16 cellular contexts compared by ENCODE assay signal in the genomic region with DNA sequence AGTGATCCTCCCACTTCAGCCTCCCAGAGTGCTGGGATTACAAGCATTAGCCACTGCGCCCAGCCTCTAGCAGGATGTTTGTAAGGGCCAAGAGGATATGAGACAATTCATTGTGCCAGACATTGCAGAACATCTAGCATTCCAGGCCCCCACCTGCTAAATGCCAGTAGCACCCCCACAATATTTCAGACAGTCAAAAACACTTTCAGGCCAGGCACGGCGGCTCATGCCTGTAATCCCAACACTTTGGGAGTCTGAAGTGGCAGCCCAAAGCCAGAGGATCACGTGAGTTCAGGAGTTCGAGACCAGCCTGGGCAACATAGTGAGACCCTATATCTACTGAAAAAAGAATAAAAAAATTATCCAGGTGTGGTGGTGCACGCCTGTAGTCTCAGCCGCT. TPM values are rescaled to one million over a fixed set of nuclear protein-coding genes. Genes with fewer than 3 reads are reported as not detected.
A peak's percentile ranks its signal among the peaks of the same experiment; 100 is the strongest.
DNase-seq lines count a peak whose midpoint lies in the region; ATAC-seq and TF ChIP-seq lines count a peak whose summit lies in the region.
"Had no signal": no experiment of that assay in that cellular context is flagged by ENCODE, and none has a peak within 500 bp of the region (broad histone marks: within the 10 kb centered on the region; RNA-seq: fewer than 3 reads in every experiment).

No MANE protein-coding gene starts in this region.

- H3K27ac Mint-ChIP-seq in type B pancreatic cell: no peak overlapping the region

- no peak for TF ChIP-seq CTCF in type B pancreatic cell (conservative IDR thresholded peaks at IDR 0.05)

- H3K27me3 Mint-ChIP-seq in type B pancreatic cell: no peaks in the 10 kb centered on the region
- H3K27me3 Mint-ChIP-seq: CD4-positive, alpha-beta memory T cell had no signal

- H3K36me3 Mint-ChIP-seq in type B pancreatic cell: peaks cover 9% of the 10 kb centered on the region

- ATAC-seq in left lobe of liver: no peak
- no peak for ATAC-seq in HG03175 (IDR thresholded peaks at IDR 0.05; ENCODE audit: unreplicated experiment)
- ATAC-seq: A549 had no signal

- no peaks in the 10 kb centered on the region for H3K4me1 Mint-ChIP-seq in type B pancreatic cell (ENCODE audit: unreplicated experiment)
- H3K4me1 Mint-ChIP-seq: CD14-positive monocyte had no signal

- peak; percentile 46 for DNase-seq in activated CD8-positive, alpha-beta memory T cell treated with anti-CD3 and anti-CD28 coated beads for 24 hours
- no peak for DNase-seq in activated CD8-positive, alpha-beta memory T cell treated with anti-CD3 and anti-CD28 coated beads, Interleukin-2, amount 50 U/mL, for 4 hours
- DNase-seq in left lobe of liver (ENCODE audit: low spot score) (peak; percentile 14), type B pancreatic cell (ENCODE audit: extremely low spot score, unreplicated experiment) (peak; percentile 10), UCSD-AML1 (lab: John Stamatoyannopoulos, UW; ENCODE audit: unreplicated experiment) (no peak)
- no peak for DNase-seq in stimulated activated naive CD4-positive, alpha-beta T cell treated with Interleukin-2 at 50 U/mL for 16 hours (lab: John Stamatoyannopoulos, UW)
- DNase-seq: AML-193; CD4-positive, alpha-beta memory T cell; DMS153; DMS79; GDM1; GOT3; H7 had no signal

- no peak overlapping the region for H3K4me3 Mint-ChIP-seq in type B pancreatic cell
- H3K4me3 Mint-ChIP-seq: CD14-positive monocyte; CD4-positive, alpha-beta memory T cell had no signal

- no peaks in the 10 kb centered on the region for H3K9me3 Mint-ChIP-seq in type B pancreatic cell
- H3K9me3 Mint-ChIP-seq: CD14-positive monocyte; CD4-positive, alpha-beta memory T cell had no signal

RNA-seq across cellular contexts. Expression of a gene that starts 12.9 kb away (rescaled TPM):
- 16.6 TPM for total RNA-seq in left lobe of liver
- total RNA-seq in type B pancreatic cell (ENCODE audit: low replicate concordance): 50.0 and 51.7 TPM in 2 replicates

RNA-seq across cellular contexts. Expression of a gene that starts 19.6 kb away (rescaled TPM):
- not detected for total RNA-seq in left lobe of liver
- total RNA-seq in type B pancreatic cell (ENCODE audit: low replicate concordance): 0.21 and 0.65 TPM in 2 replicates
- total RNA-seq: H7 had no signal

RNA-seq across cellular contexts. Expression of a gene that starts 37.1 kb away (rescaled TPM):
- total RNA-seq in left lobe of liver (0.10 TPM), type B pancreatic cell (ENCODE audit: low replicate concordance) (1.5 and 2.4 TPM in 2 replicates)

Comparison
In these comparisons a context has a peak if more than half of its experiments do, and no peak if none do; other contexts are left out.
1. DNase-seq: peak in activated CD8-positive, alpha-beta memory T cell treated with anti-CD3 and anti-CD28 coated beads for 24 hours (single experiment), left lobe of liver (single experiment) and type B pancreatic cell (single experiment); none in activated CD8-positive, alpha-beta memory T cell treated with anti-CD3 and anti-CD28 coated beads, Interleukin-2, amount 50 U/mL, for 4 hours (single experiment), stimulated activated naive CD4-positive, alpha-beta T cell treated with Interleukin-2 at 50 U/mL for 16 hours (single experiment) and UCSD-AML1 (single experiment).